13 cellular contexts compared by ENCODE assay signal in genomic region chr12:101859664-101860607, GRCh38.
DNase-seq lines count a peak whose midpoint lies in the region; ATAC-seq lines count a peak whose summit lies in the region.
"Had no signal": no experiment of that assay in that cellular context is flagged by ENCODE, and none has a peak within 500 bp of the region (broad histone marks: within the 10 kb centered on the region; RNA-seq: fewer than 3 reads in every experiment).

No MANE protein-coding gene starts in this region.

- peak overlapping the region; percentile 8 for H3K27ac Mint-ChIP-seq in activated naive CD8-positive, alpha-beta T cell

- H3K9me3 Mint-ChIP-seq in activated naive CD8-positive, alpha-beta T cell (ENCODE audit: low read depth) = no peaks in the 10 kb centered on the region

- peaks cover 2% of the 10 kb centered on the region for H3K27me3 Mint-ChIP-seq in activated naive CD8-positive, alpha-beta T cell

- no peak overlapping the region for H3K4me3 Mint-ChIP-seq in activated naive CD8-positive, alpha-beta T cell

- DNase-seq in AML-193 (lab: John Stamatoyannopoulos, UW) = peak; percentile 27 to 31
- no peak for DNase-seq in SHP77 treated with DMSO at 0.1 percent for 48 hours (lab: John Stamatoyannopoulos, UW)
- DNase-seq in activated effector memory CD4-positive, alpha-beta T cell treated with Interleukin-2 at 50 U/mL for 16 hours = no peak
- DNase-seq in NCI-H524 treated with DMSO at 0.1 percent for 48 hours (lab: John Stamatoyannopoulos, UW) = no peak
- DNase-seq in activated gamma-delta T cell treated with Interleukin-2 at 50 U/mL for 16 hours = no peak
- DNase-seq: activated effector memory CD4-positive, alpha-beta T cell treated with anti-CD3 and anti-CD28 coated beads, Interleukin-2, amount 50 U/mL, for 16 hours; C1 segment of cervical spinal cord; MM.1S; SIG-M5; substantia nigra had no signal

- peak; percentile 48 for ATAC-seq in GM18907 (IDR thresholded peaks at IDR 0.05; ENCODE audit: unreplicated experiment)
- ATAC-seq in HG02852 (IDR thresholded peaks at IDR 0.05; ENCODE audit: unreplicated experiment) = peak; percentile 46

- peaks cover 2% of the 10 kb centered on the region for H3K4me1 Mint-ChIP-seq in activated naive CD8-positive, alpha-beta T cell (ENCODE audit: low read depth)

- H3K36me3 Mint-ChIP-seq in activated naive CD8-positive, alpha-beta T cell = peaks cover 1% of the 10 kb centered on the region

Comparison
In these comparisons a context has a peak if more than half of its experiments do, and no peak if none do; other contexts are left out.
1. DNase-seq: peak in AML-193 (2 of 2); none in SHP77 treated with DMSO at 0.1 percent for 48 hours (single experiment), activated effector memory CD4-positive, alpha-beta T cell treated with Interleukin-2 at 50 U/mL for 16 hours (single experiment), NCI-H524 treated with DMSO at 0.1 percent for 48 hours (single experiment) and activated gamma-delta T cell treated with Interleukin-2 at 50 U/mL for 16 hours (single experiment).